8 cellular contexts compared by ENCODE assay signal in genomic region chr13:59112375-59112774, GRCh38.
A peak's percentile ranks its signal among the peaks of the same experiment; 100 is the strongest.
DNase-seq lines count a peak whose midpoint lies in the region; ATAC-seq and TF ChIP-seq lines count a peak whose summit lies in the region.

No MANE protein-coding gene starts in this region.

- intact Hi-C loops in mucosa of descending colon (cut with DNase I, micrococcal nuclease) (no loop called here), thyroid gland (cut with DNase I) (no loop called here)

- no peaks in the 10 kb centered on the region for H3K27me3 ChIP-seq in BLaER1 treated with 17β-estradiol and CSF1 and Interleukin-3, amounts not matched to agents 10 nM and 100 nM
- no peaks in the 10 kb centered on the region for H3K27me3 ChIP-seq in thyroid gland

- peaks cover 0 to 11% (median 0%) of the 10 kb centered on the region in 11 experiments; a peak in 5 of 22 replicates for H3K9me3 ChIP-seq in BLaER1 treated with 17β-estradiol and CSF1 and Interleukin-3, amounts not matched to agents 10 nM and 100 nM (replicated peaks in 1 of 11)
- H3K9me3 ChIP-seq in mucosa of descending colon: peaks cover 7% of the 10 kb centered on the region
- H3K9me3 ChIP-seq in thyroid gland: no peaks in the 10 kb centered on the region

- peaks cover 22% of the 10 kb centered on the region for H3K4me1 Mint-ChIP-seq in chondrocyte (ENCODE audit: low read depth)

- H4K20me1 ChIP-seq in BLaER1 treated with 17β-estradiol and CSF1 and Interleukin-3, amounts not matched to agents 10 nM and 100 nM: no peaks in the 10 kb centered on the region

- no peak for TF ChIP-seq POLR2A in thyroid gland (IDR thresholded peaks at IDR 0.05)

- ATAC-seq in mucosa of descending colon: peak; percentile 45
- ATAC-seq in GM19467 (IDR thresholded peaks at IDR 0.05; ENCODE audit: unreplicated experiment): no peak
- ATAC-seq in GM18519 (IDR thresholded peaks at IDR 0.05; ENCODE audit: low FRiP score, unreplicated experiment): no peak

- no peak overlapping the region for H3K27ac ChIP-seq in BLaER1 treated with 17β-estradiol and CSF1 and Interleukin-3, amounts not matched to agents 10 nM and 100 nM
- no peak overlapping the region for H3K27ac ChIP-seq in thyroid gland

- H3K4me3 ChIP-seq in BLaER1 treated with 17β-estradiol and CSF1 and Interleukin-3, amounts not matched to agents 10 nM and 100 nM: no peak overlapping the region
- H3K4me3 ChIP-seq in mucosa of descending colon (no peak overlapping the region), thyroid gland (replicated peaks in 1 of 3) (no peak overlapping the region)

- peak; percentile 60 for DNase-seq in NCI-H446 treated with DMSO at 0.1 percent for 48 hours (lab: John Stamatoyannopoulos, UW)
- DNase-seq in chondrocyte (ENCODE audit: low spot score): no peak
- peak in 1 of 3 donors; percentile 29 for DNase-seq in mucosa of descending colon
- no peak for DNase-seq in thyroid gland
- no peak for DNase-seq in activated effector memory CD4-positive, alpha-beta T cell treated with anti-CD3 and anti-CD28 coated beads, Interleukin-2, amount 50 U/mL, for 16 hours

- TF ChIP-seq CTCF in chondrocyte (IDR thresholded peaks at IDR 0.05) (no peak), mucosa of descending colon (IDR thresholded peaks at IDR 0.05) (no peak), thyroid gland (IDR thresholded peaks at IDR 0.05) (no peak)

- H3K4me3 Mint-ChIP-seq in chondrocyte (ENCODE audit: unreplicated experiment): peak overlapping the region; percentile 19

- H3K36me3 Mint-ChIP-seq in chondrocyte (ENCODE audit: low read depth): no peaks in the 10 kb centered on the region

- H3K36me3 ChIP-seq in BLaER1 treated with 17β-estradiol and CSF1 and Interleukin-3, amounts not matched to agents 10 nM and 100 nM: no peaks in the 10 kb centered on the region
- no peaks in the 10 kb centered on the region for H3K36me3 ChIP-seq in mucosa of descending colon (ENCODE audit: low read depth)
- H3K36me3 ChIP-seq in thyroid gland: no peaks in the 10 kb centered on the region

- no peak overlapping the region for H3K9ac ChIP-seq in BLaER1 treated with 17β-estradiol and CSF1 and Interleukin-3, amounts not matched to agents 10 nM and 100 nM

- no peaks in the 10 kb centered on the region for H3K9me3 Mint-ChIP-seq in chondrocyte (ENCODE audit: low read depth)

- H3K27me3 Mint-ChIP-seq in chondrocyte (ENCODE audit: low read depth): no peaks in the 10 kb centered on the region

- peak overlapping the region; percentile 83 for H3K27ac Mint-ChIP-seq in chondrocyte (ENCODE audit: unreplicated experiment)

- peak overlapping the region in 7 of 11 experiments; percentile 4 to 35 (median 24); a peak in 10 of 22 replicates for H3K4me2 ChIP-seq in BLaER1 treated with 17β-estradiol and CSF1 and Interleukin-3, amounts not matched to agents 10 nM and 100 nM

- 75 to 80% methylated on average over 4 of the region's 4 CpGs for WGBS in thyroid gland, 2 donors

- H3K4me1 ChIP-seq in BLaER1 treated with 17β-estradiol and CSF1 and Interleukin-3, amounts not matched to agents 10 nM and 100 nM: peaks cover 0 to 11% (median 6%) of the 10 kb centered on the region in 10 experiments; a peak in 10 of 20 replicates
- no peaks in the 10 kb centered on the region for H3K4me1 ChIP-seq in mucosa of descending colon (ENCODE audit: low read depth)
- H3K4me1 ChIP-seq in thyroid gland: no peaks in the 10 kb centered on the region
